ENCODE assay signal across 1 cellular context in the genomic region with DNA sequence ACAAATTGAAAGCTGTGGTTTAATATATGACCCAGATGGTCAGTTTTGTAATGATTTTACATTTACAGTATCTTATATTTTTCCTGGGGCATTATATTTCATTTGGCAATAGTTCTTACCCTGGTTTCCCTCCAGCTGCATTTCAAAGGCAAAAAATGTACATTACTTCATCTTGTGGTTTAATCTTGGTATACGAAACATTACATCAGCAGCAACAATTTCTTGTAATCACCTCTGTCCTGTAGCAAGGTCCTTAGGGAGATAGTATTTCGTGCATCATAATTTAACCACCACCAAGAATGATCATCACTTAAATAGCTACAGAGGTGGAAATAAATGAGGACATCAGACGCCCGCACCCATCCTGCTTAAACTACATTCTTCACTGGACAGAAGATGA.
TF ChIP-seq lines count a peak whose summit lies in the region.

No MANE protein-coding gene starts in this region.

TF ChIP-seq in HEK293, 187 proteins besides CTCF, POLR2A, EP300 and RAD21 (continued from another document):
- TF ChIP-seq, protein P1, sequence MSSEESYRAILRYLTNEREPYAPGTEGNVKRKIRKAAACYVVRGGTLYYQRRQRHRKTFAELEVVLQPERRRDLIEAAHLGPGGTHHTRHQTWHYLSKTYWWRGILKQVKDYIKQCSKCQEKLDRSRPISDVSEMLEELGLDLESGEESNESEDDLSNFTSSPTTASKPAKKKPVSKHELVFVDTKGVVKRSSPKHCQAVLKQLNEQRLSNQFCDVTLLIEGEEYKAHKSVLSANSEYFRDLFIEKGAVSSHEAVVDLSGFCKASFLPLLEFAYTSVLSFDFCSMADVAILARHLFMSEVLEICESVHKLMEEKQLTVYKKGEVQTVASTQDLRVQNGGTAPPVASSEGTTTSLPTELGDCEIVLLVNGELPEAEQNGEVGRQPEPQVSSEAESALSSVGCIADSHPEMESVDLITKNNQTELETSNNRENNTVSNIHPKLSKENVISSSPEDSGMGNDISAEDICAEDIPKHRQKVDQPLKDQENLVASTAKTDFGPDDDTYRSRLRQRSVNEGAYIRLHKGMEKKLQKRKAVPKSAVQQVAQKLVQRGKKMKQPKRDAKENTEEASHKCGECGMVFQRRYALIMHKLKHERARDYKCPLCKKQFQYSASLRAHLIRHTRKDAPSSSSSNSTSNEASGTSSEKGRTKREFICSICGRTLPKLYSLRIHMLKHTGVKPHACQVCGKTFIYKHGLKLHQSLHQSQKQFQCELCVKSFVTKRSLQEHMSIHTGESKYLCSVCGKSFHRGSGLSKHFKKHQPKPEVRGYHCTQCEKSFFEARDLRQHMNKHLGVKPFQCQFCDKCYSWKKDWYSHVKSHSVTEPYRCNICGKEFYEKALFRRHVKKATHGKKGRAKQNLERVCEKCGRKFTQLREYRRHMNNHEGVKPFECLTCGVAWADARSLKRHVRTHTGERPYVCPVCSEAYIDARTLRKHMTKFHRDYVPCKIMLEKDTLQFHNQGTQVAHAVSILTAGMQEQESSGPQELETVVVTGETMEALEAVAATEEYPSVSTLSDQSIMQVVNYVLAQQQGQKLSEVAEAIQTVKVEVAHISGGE (tag by site-specific recombination; conservative IDR thresholded peaks at IDR 0.05; ENCODE audit: low read depth): no peak
- TF ChIP-seq RBAK (tag by site-specific recombination; IDR thresholded peaks at IDR 0.05) (no peak), ZFHX2 (tag by site-specific recombination; conservative IDR thresholded peaks at IDR 0.05) (no peak), ZNF324 (tag by site-specific recombination; IDR thresholded peaks at IDR 0.05) (no peak), BCL11A (tag by site-specific recombination; IDR thresholded peaks at IDR 0.05; ENCODE audit: low read depth) (no peak), ZNF2 (tag by site-specific recombination; IDR thresholded peaks at IDR 0.05) (no peak), ZNF664 (tag by site-specific recombination; IDR thresholded peaks at IDR 0.05) (peak; percentile 44; the same call in 1 of the 2 replicates), ZBTB21 (tag by site-specific recombination; IDR thresholded peaks at IDR 0.05) (peak; percentile 81), MYNN (tag by site-specific recombination; IDR thresholded peaks at IDR 0.05; ENCODE audit: borderline replicate concordance) (no peak), ZNF362 (tag by site-specific recombination; IDR thresholded peaks at IDR 0.05) (peak; percentile 90), KLF10 (tag by site-specific recombination; IDR thresholded peaks at IDR 0.05) (peak; percentile 53; the same call in 1 of the 2 replicates), ZNF341 (tag by site-specific recombination; IDR thresholded peaks at IDR 0.05; ENCODE audit: low read depth) (no peak), ZNF18 (tag by site-specific recombination; IDR thresholded peaks at IDR 0.05) (no peak), ZXDB (tag by site-specific recombination; IDR thresholded peaks at IDR 0.05) (peak; percentile 59), ZNF274 (IDR thresholded peaks at IDR 0.05; ENCODE audit: low read length) (no peak), ZNF274 (tag by site-specific recombination; IDR thresholded peaks at IDR 0.05; ENCODE audit: borderline replicate concordance) (no peak), ZNF404 (tag by site-specific recombination; IDR thresholded peaks at IDR 0.05) (no peak), KLF7 (tag by site-specific recombination; IDR thresholded peaks at IDR 0.05; ENCODE audit: borderline replicate concordance) (no peak), ZNF621 (tag by site-specific recombination; IDR thresholded peaks at IDR 0.05) (no peak), ZNF10 (tag by site-specific recombination; IDR thresholded peaks at IDR 0.05) (no peak), HOXD13 (CRISPR knock-in tag; IDR thresholded peaks at IDR 0.05; ENCODE audit: borderline replicate concordance) (no peak), ZNF626 (tag by site-specific recombination; IDR thresholded peaks at IDR 0.05) (no peak), ZIC2 (tag by site-specific recombination; IDR thresholded peaks at IDR 0.05) (no peak), SP7 (tag by site-specific recombination; IDR thresholded peaks at IDR 0.05) (peak; percentile 71), ZNF629 (tag by site-specific recombination; IDR thresholded peaks at IDR 0.05) (peak; percentile 92), ZSCAN23 (tag by site-specific recombination; IDR thresholded peaks at IDR 0.05) (0 out of 2 replicates have a peak, but pooled peaks have one; percentile 80), BCL6B (tag by site-specific recombination; IDR thresholded peaks at IDR 0.05) (no peak), ZNF354C (tag by site-specific recombination; IDR thresholded peaks at IDR 0.05; ENCODE audit: borderline replicate concordance, low read depth) (no peak), GFI1B (tag by site-specific recombination; IDR thresholded peaks at IDR 0.05) (no peak), FEZF1 (tag by site-specific recombination; IDR thresholded peaks at IDR 0.05) (peak; percentile 67), ZEB2 (tag by site-specific recombination; IDR thresholded peaks at IDR 0.05) (peak; percentile 85), ZSCAN30 (tag by site-specific recombination; IDR thresholded peaks at IDR 0.05) (peak; percentile 19; the same call in 1 of the 2 replicates), ZNF292 (tag by site-specific recombination; IDR thresholded peaks at IDR 0.05; ENCODE audit: borderline replicate concordance, low read depth) (no peak), ZNF843 (tag by site-specific recombination; IDR thresholded peaks at IDR 0.05) (peak; percentile 54), SETDB1 (IDR thresholded peaks at IDR 0.05; ENCODE audit: insufficient read length, low read length) (no peak), ZNF24 (tag by site-specific recombination; IDR thresholded peaks at IDR 0.05) (peak; percentile 63), ZNF394 (tag by site-specific recombination; IDR thresholded peaks at IDR 0.05; ENCODE audit: borderline replicate concordance) (peak; percentile 56; the same call in 1 of the 2 replicates), PATZ1 (tag by site-specific recombination; IDR thresholded peaks at IDR 0.05) (peak; percentile 52; the same call in 1 of the 2 replicates), ZNF366 (tag by site-specific recombination; conservative IDR thresholded peaks at IDR 0.05) (peak; percentile 87)
- TF ChIP-seq, protein P2, sequence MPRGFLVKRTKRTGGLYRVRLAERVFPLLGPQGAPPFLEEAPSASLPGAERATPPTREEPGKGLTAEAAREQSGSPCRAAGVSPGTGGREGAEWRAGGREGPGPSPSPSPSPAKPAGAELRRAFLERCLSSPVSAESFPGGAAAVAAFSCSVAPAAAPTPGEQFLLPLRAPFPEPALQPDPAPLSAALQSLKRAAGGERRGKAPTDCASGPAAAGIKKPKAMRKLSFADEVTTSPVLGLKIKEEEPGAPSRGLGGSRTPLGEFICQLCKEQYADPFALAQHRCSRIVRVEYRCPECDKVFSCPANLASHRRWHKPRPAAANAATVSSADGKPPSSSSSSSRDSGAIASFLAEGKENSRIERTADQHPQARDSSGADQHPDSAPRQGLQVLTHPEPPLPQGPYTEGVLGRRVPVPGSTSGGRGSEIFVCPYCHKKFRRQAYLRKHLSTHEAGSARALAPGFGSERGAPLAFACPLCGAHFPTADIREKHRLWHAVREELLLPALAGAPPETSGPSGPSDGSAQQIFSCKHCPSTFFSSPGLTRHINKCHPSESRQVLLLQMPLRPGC (tag by site-specific recombination; IDR thresholded peaks at IDR 0.05): peak; percentile 78; the same call in 1 of the 2 replicates
- TF ChIP-seq, protein P3, sequence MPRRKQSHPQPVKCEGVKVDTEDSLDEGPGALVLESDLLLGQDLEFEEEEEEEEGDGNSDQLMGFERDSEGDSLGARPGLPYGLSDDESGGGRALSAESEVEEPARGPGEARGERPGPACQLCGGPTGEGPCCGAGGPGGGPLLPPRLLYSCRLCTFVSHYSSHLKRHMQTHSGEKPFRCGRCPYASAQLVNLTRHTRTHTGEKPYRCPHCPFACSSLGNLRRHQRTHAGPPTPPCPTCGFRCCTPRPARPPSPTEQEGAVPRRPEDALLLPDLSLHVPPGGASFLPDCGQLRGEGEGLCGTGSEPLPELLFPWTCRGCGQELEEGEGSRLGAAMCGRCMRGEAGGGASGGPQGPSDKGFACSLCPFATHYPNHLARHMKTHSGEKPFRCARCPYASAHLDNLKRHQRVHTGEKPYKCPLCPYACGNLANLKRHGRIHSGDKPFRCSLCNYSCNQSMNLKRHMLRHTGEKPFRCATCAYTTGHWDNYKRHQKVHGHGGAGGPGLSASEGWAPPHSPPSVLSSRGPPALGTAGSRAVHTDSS (tag by site-specific recombination; IDR thresholded peaks at IDR 0.05): no peak
TF ChIP-seq in HEK293: peak in this region for 37.
